11 cellular contexts compared by ENCODE assay signal in genomic region chr20:7078804-7079203, GRCh38.
"Had no signal": no experiment of that assay in that cellular context is flagged by ENCODE, and none has a peak within 500 bp of the region (broad histone marks: within the 10 kb centered on the region; RNA-seq: fewer than 3 reads in every experiment).

No MANE protein-coding gene starts in this region.

- H3K27ac ChIP-seq: GM23248 had no signal

- H3K9ac ChIP-seq: GM23248 had no signal

- H3K4me1 ChIP-seq: HAP-1 had no signal

- H3K4me3 ChIP-seq: GM23248, GM23338, HAP-1 had no signal

- H3K9me3 ChIP-seq: HAP-1 had no signal

- H2AFZ ChIP-seq: GM23248, GM23338 had no signal

- ATAC-seq: GM23338, HCT116 had no signal

- H3K9me3 Mint-ChIP-seq: GM23338 had no signal

- H3K27ac Mint-ChIP-seq: GM23338, H9, HFFc6 had no signal

- H3K4me1 Mint-ChIP-seq: GM23338, H9 had no signal

- H3K4me2 ChIP-seq: GM23338 had no signal

- FAIRE-seq: H1, H54 had no signal

- H3K36me3 ChIP-seq: HAP-1 had no signal

- H3K4me3 Mint-ChIP-seq: GM23338, H9, HFFc6 had no signal

- DNase-seq: GM23248, GOT3, H7, H9, HCEC 1CT, HFFc6 had no signal
